Comparison of ENCODE assay signal across 18 cellular contexts in the genomic region with DNA sequence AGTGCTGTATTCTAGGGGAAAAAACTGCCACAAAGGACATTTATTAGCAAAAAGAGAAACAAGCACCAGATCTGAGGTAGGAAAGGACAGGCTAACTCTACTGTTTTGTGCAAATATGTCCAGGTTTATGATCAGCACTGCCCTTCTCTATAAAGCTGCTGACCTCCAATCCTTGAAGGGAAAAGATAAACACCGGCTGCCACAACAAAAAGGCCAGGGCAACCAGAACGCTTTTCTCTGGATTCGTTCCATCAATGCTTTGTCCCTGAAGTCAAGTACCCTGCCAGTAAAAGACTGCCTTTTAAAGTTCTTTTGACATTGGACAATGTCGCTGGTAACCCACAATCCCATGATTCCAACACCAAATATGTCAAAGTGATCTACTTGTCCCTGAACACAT. TPM values are rescaled to one million over a fixed set of nuclear protein-coding genes. Genes with fewer than 3 reads are reported as not detected.
DNase-seq lines count a peak whose midpoint lies in the region; ATAC-seq and TF ChIP-seq lines count a peak whose summit lies in the region.
"Had no signal": no experiment of that assay in that cellular context is flagged by ENCODE, and none has a peak within 500 bp of the region (broad histone marks: within the 10 kb centered on the region; RNA-seq: fewer than 3 reads in every experiment).

No MANE protein-coding gene starts in this region.

- peaks cover 87% of the 10 kb centered on the region for H3K36me3 Mint-ChIP-seq in activated T-cell treated with anti-CD3 and anti-CD28 coated beads, Interleukin-2, amount 50 U/mL, for 24 hours (ENCODE audit: low read depth)
- H3K36me3 Mint-ChIP-seq in naive thymus-derived CD4-positive, alpha-beta T cell: peaks cover 11 to 60% (median 34%) of the 10 kb centered on the region in 5 donors

- H3K36me3 ChIP-seq in HEK293 (ENCODE audit: control insufficient read depth in 2 of 2, insufficient read depth in 1 of 2, low read length in 2 of 2): peaks cover 0 to 4% of the 10 kb centered on the region in 2 experiments; a peak in 2 of 3 replicates
- H3K36me3 ChIP-seq in naive thymus-derived CD4-positive, alpha-beta T cell (ENCODE audit: control insufficient read depth in 2 of 3, insufficient read depth in 3 of 3, low read length in 3 of 3): no peaks in the 10 kb centered on the region
- H3K36me3 ChIP-seq: ovary, uterus had no signal

- H3K27me3 Mint-ChIP-seq in activated T-cell treated with anti-CD3 and anti-CD28 coated beads, Interleukin-2, amount 50 U/mL, for 24 hours: no peaks in the 10 kb centered on the region
- no peaks in the 10 kb centered on the region for H3K27me3 Mint-ChIP-seq in naive thymus-derived CD4-positive, alpha-beta T cell
- H3K27me3 Mint-ChIP-seq: CD8-positive, alpha-beta memory T cell; IgD-negative memory B cell had no signal

- no peak for DNase-seq in activated T-cell treated with anti-CD3 and anti-CD28 coated beads, Interleukin-2, amount 50 U/mL, for 24 hours
- DNase-seq in activated T-cell treated with anti-CD3 and anti-CD28 coated beads, Interleukin-2, amount 50 U/mL, for 48 hours: no peak
- DNase-seq in astrocyte of the hippocampus (ENCODE audit: low read depth, low spot score) (peak; percentile 24), COR-L47 (lab: John Stamatoyannopoulos, UW) (no peak), NCI-H1436 (lab: John Stamatoyannopoulos, UW) (no peak), NCI-H1417 (lab: John Stamatoyannopoulos, UW) (no peak)
- DNase-seq in naive thymus-derived CD4-positive, alpha-beta T cell: no peak
- DNase-seq: activated CD4-positive, alpha-beta T cell treated with anti-CD3 and anti-CD28 coated beads for 48 hours; CD8-positive, alpha-beta memory T cell; H7; NK-92 treated with Interleukin-12 subunit alpha and Interleukin-12 subunit beta, amount 100 ng/mL, for 24 hours; ovary; uterus had no signal

- intact Hi-C loops in naive thymus-derived CD4-positive, alpha-beta T cell (cut with micrococcal nuclease): no loop called here

- ATAC-seq in naive thymus-derived CD4-positive, alpha-beta T cell: no peak
- ATAC-seq: esophagus mucosa, SK-N-SH treated with all-trans-retinoic acid at 6 μM for 48 hours had no signal

- POLR2A ChIA-PET in HEK293 (lab: Yijun Ruan, JAX): no interaction called here
- POLR2A ChIA-PET in naive thymus-derived CD4-positive, alpha-beta T cell (lab: Charles Lee): interaction anchor here (0.7 kb wide), 2 partner anchors 9 to 20 kb away, joined by 3 to 5 read pairs; no protein-coding TSS in a partner anchor

- no peaks in the 10 kb centered on the region for H3K27me3 ChIP-seq in naive thymus-derived CD4-positive, alpha-beta T cell (ENCODE audit: control insufficient read depth in 2 of 2, insufficient read depth in 2 of 2, low read length in 2 of 2)
- H3K27me3 ChIP-seq: ovary, uterus had no signal

- peaks cover 98% of the 10 kb centered on the region for H3K4me1 Mint-ChIP-seq in activated T-cell treated with anti-CD3 and anti-CD28 coated beads, Interleukin-2, amount 50 U/mL, for 24 hours (ENCODE audit: low read depth)
- H3K4me1 Mint-ChIP-seq in naive thymus-derived CD4-positive, alpha-beta T cell: peaks cover 49 to 96% (median 89%) of the 10 kb centered on the region in 7 donors

- H3K27ac ChIP-seq in HEK293 (ENCODE audit: extremely low read depth, low read depth, low read length): no peak overlapping the region
- no peak overlapping the region for H3K27ac ChIP-seq in naive thymus-derived CD4-positive, alpha-beta T cell (ENCODE audit: low read depth, low read length)
- H3K27ac ChIP-seq: HL-60, ovary, uterus had no signal

- no peak overlapping the region for H3K4me3 ChIP-seq in HEK293 (ENCODE audit: low read depth, low read length)
- H3K4me3 ChIP-seq in naive thymus-derived CD4-positive, alpha-beta T cell (ENCODE audit: low read length): no peak overlapping the region
- H3K4me3 ChIP-seq: ovary, uterus had no signal

- peak overlapping the region; percentile 80 for H3K27ac Mint-ChIP-seq in activated T-cell treated with anti-CD3 and anti-CD28 coated beads, Interleukin-2, amount 50 U/mL, for 24 hours
- peak overlapping the region in 6 of 9 donors; percentile 12 to 76 (median 38) for H3K27ac Mint-ChIP-seq in naive thymus-derived CD4-positive, alpha-beta T cell
- H3K27ac Mint-ChIP-seq: IgD-negative memory B cell had no signal

- H3K9me3 ChIP-seq in HEK293 (ENCODE audit: control insufficient read depth, insufficient read depth, low read depth, low read length): peaks cover 7% of the 10 kb centered on the region
- H3K9me3 ChIP-seq in naive thymus-derived CD4-positive, alpha-beta T cell (ENCODE audit: control insufficient read depth in 2 of 3, low read length in 3 of 3): peaks cover 0 to 5% (median 3%) of the 10 kb centered on the region in 3 experiments
- H3K9me3 ChIP-seq: ovary, uterus had no signal

- H3K4me3 Mint-ChIP-seq in activated T-cell treated with anti-CD3 and anti-CD28 coated beads, Interleukin-2, amount 50 U/mL, for 24 hours: no peak overlapping the region
- H3K4me3 Mint-ChIP-seq in naive thymus-derived CD4-positive, alpha-beta T cell: peak overlapping the region in 3 of 10 donors; percentile 2 to 49 (median 49)
- H3K4me3 Mint-ChIP-seq: CD8-positive, alpha-beta memory T cell; IgD-negative memory B cell had no signal

- CTCF ChIA-PET in HEK293 (lab: Yijun Ruan, JAX): no interaction called here
- CTCF ChIA-PET in naive thymus-derived CD4-positive, alpha-beta T cell (lab: Charles Lee): no interaction called here

- H3K9me3 Mint-ChIP-seq in activated T-cell treated with anti-CD3 and anti-CD28 coated beads, Interleukin-2, amount 50 U/mL, for 24 hours: peaks cover 12% of the 10 kb centered on the region
- peaks cover 3 to 28% (median 9%) of the 10 kb centered on the region in 11 donors for H3K9me3 Mint-ChIP-seq in naive thymus-derived CD4-positive, alpha-beta T cell

- TF ChIP-seq CTCF in HEK293 (tag by site-specific recombination; IDR thresholded peaks at IDR 0.05): no peak

- H3K4me1 ChIP-seq in HEK293 (ENCODE audit: control insufficient read depth, insufficient read depth, low read length): peaks cover 11% of the 10 kb centered on the region; the same call in 1 of the 2 replicates
- peaks cover 13 to 32% of the 10 kb centered on the region in 2 donors for H3K4me1 ChIP-seq in naive thymus-derived CD4-positive, alpha-beta T cell (ENCODE audit: control insufficient read depth in 2 of 2, insufficient read depth in 2 of 2, low read length in 2 of 2)
- H3K4me1 ChIP-seq: uterus had no signal

TF ChIP-seq in HEK293, 187 proteins besides CTCF, POLR2A, EP300 and RAD21:
- TF ChIP-seq ZNF404 (tag by site-specific recombination; IDR thresholded peaks at IDR 0.05) (no peak), FEZF1 (tag by site-specific recombination; IDR thresholded peaks at IDR 0.05) (peak; percentile 27; the same call in 1 of the 2 replicates)

RNA-seq across cellular contexts. Expression of gene SMAD2, which starts 21.0 kb away (rescaled TPM):
- total RNA-seq in naive thymus-derived CD4-positive, alpha-beta T cell: 100 to 1,000 TPM; 100 to 164 (median 144) TPM
- polyA plus RNA-seq in naive thymus-derived CD4-positive, alpha-beta T cell: 100 to 1,000 TPM in 1 of 2 donors, 10 to 100 TPM in 1; 91.3 to 111 TPM
